ENCODE assay signal across 8 cellular contexts in the genomic region with DNA sequence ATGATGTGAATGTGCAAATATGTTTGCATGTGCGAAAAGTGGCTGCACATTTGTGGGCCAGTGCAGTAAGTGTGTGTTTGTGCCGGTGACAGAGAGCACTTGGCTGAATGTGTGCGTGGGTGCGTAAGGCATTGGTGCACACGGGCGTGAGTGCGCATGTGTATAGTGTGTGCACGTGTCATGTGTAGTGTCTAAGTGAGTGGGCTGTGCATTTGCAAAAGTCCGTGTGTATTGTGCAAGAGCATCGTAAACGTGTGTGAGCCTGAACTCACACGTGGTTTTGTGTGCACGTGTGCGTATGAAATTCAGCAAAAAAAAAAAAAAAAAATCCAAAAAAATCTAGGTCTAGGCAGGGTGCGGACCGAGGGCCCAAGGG. TPM values are rescaled to one million over a fixed set of nuclear protein-coding genes. Genes with fewer than 3 reads are reported as not detected.
DNase-seq lines count a peak whose midpoint lies in the region; ATAC-seq and TF ChIP-seq lines count a peak whose summit lies in the region.

No MANE protein-coding gene starts in this region.

- peak; percentile 42 for DNase-seq in activated CD4-positive, alpha-beta T cell treated with anti-CD3 and anti-CD28 coated beads for 36 hours
- no peak for DNase-seq in activated CD4-positive, alpha-beta T cell treated with anti-CD3 and anti-CD28 coated beads, Interleukin-2, amount 50 U/mL, for 4 hours
- no peak for DNase-seq in MM.1S
- peak; percentile 73 for DNase-seq in spleen
- DNase-seq in pons (ENCODE audit: low spot score) = no peak
- no peak for DNase-seq in AG20443 (ENCODE audit: low spot score)
- no peak for DNase-seq in GOT3 (lab: John Stamatoyannopoulos, UW)

- H3K4me3 Mint-ChIP-seq in activated CD4-positive, alpha-beta T cell treated with anti-CD3 and anti-CD28 coated beads for 36 hours = peak overlapping the region; percentile 50

- no peak for TF ChIP-seq CTCF in MM.1S (IDR thresholded peaks at IDR 0.05; ENCODE audit: low read length)
- TF ChIP-seq CTCF in spleen (IDR thresholded peaks at IDR 0.05 in 8 of 11, conservative IDR thresholded peaks at IDR 0.05 in 3 of 11) = no peak

- H3K36me3 Mint-ChIP-seq in activated CD4-positive, alpha-beta T cell treated with anti-CD3 and anti-CD28 coated beads for 36 hours (ENCODE audit: low read depth) = no peaks in the 10 kb centered on the region

- H3K27me3 ChIP-seq in MM.1S (replicated peaks; ENCODE audit: insufficient read depth, low read length) (peaks cover 34% of the 10 kb centered on the region), spleen (replicated peaks in 1 of 7) (peaks cover 0 to 85% (median 25%) of the 10 kb centered on the region in 7 donors)

- TF ChIP-seq POLR2A in spleen (IDR thresholded peaks at IDR 0.05) = no peak

- peak overlapping the region; percentile 66 for H3K4me2 ChIP-seq in MM.1S (ENCODE audit: low read depth, low read length)

- H3K9me3 ChIP-seq in MM.1S (replicated peaks; ENCODE audit: insufficient read depth, low read length) (no peaks in the 10 kb centered on the region), spleen (no peaks in the 10 kb centered on the region)

- H3K36me3 ChIP-seq in MM.1S (replicated peaks; ENCODE audit: insufficient read depth, low read length) (no peaks in the 10 kb centered on the region), spleen (no peaks in the 10 kb centered on the region)

- POLR2A ChIA-PET in activated CD4-positive, alpha-beta T cell treated with anti-CD3 and anti-CD28 coated beads for 36 hours (lab: Charles Lee) = interaction anchor here (0.6 to 0.7 kb wide), 2 partner anchors 108 to 699 kb away, joined by 3 to 8 read pairs; no protein-coding TSS in a partner anchor

- H3K27ac ChIP-seq in MM.1S (ENCODE audit: low read length) = no peak overlapping the region
- peak overlapping the region in 2 of 8 donors; percentile 7 to 33 for H3K27ac ChIP-seq in spleen

- 12 to 26% (median 19%) methylated on average over 16 of the region's 16 CpGs for WGBS in spleen, 5 donors

- no peaks in the 10 kb centered on the region for H4K20me1 ChIP-seq in MM.1S (ENCODE audit: insufficient read depth, low read length)

- H2AFZ ChIP-seq in MM.1S (ENCODE audit: low read length) = no peak overlapping the region

- peak overlapping the region; percentile 48 for H3K4me3 ChIP-seq in MM.1S (ENCODE audit: low read length)
- H3K4me3 ChIP-seq in spleen = peak overlapping the region in 7 of 8 donors; percentile 24 to 70 (median 45)

- no peaks in the 10 kb centered on the region for H3K9me3 Mint-ChIP-seq in activated CD4-positive, alpha-beta T cell treated with anti-CD3 and anti-CD28 coated beads for 36 hours (ENCODE audit: low read depth)

- ATAC-seq in activated CD4-positive, alpha-beta T cell treated with anti-CD3 and anti-CD28 coated beads for 36 hours = peak; percentile 48
- peak; percentile 66 for ATAC-seq in esophagus mucosa

- CTCF ChIA-PET in activated CD4-positive, alpha-beta T cell treated with anti-CD3 and anti-CD28 coated beads for 36 hours (lab: Charles Lee) = interaction anchor here (0.5 to 5.0 kb wide), 39 partner anchors 9 to 1031 kb away, joined by 3 to 166 read pairs (median 4); no protein-coding TSS in a partner anchor

- H3K27ac Mint-ChIP-seq in activated CD4-positive, alpha-beta T cell treated with anti-CD3 and anti-CD28 coated beads for 36 hours = no peak overlapping the region

- no peaks in the 10 kb centered on the region for H3K79me2 ChIP-seq in MM.1S (ENCODE audit: low read length)

- no peak overlapping the region for H3K9ac ChIP-seq in MM.1S (ENCODE audit: low read length)

- peaks cover 59% of the 10 kb centered on the region for H3K27me3 Mint-ChIP-seq in activated CD4-positive, alpha-beta T cell treated with anti-CD3 and anti-CD28 coated beads for 36 hours

- H3K4me1 ChIP-seq in MM.1S (ENCODE audit: low read length) (peaks cover 5% of the 10 kb centered on the region; the same call in 1 of the 2 replicates), spleen (peaks cover 0 to 57% (median 29%) of the 10 kb centered on the region in 6 donors)

- intact Hi-C loops in activated CD4-positive, alpha-beta T cell treated with anti-CD3 and anti-CD28 coated beads for 36 hours (cut with DNase I, micrococcal nuclease) = loop anchor here (1.0 to 10.0 kb wide), 6 partner anchors 27 to 1031 kb away; no protein-coding TSS in a partner anchor
- intact Hi-C loops in spleen (cut with DNase I; ENCODE audit: low total_unique reads) = loop anchor here (5.0 kb wide), 3 partner anchors 409 to 1029 kb away; no protein-coding TSS in a partner anchor

- no peaks in the 10 kb centered on the region for H3F3A ChIP-seq in MM.1S (ENCODE audit: insufficient read depth, low read length)

- peaks cover 24% of the 10 kb centered on the region for H3K4me1 Mint-ChIP-seq in activated CD4-positive, alpha-beta T cell treated with anti-CD3 and anti-CD28 coated beads for 36 hours

- H3K9me2 ChIP-seq in MM.1S (replicated peaks; ENCODE audit: insufficient read depth, low read length) = no peaks in the 10 kb centered on the region

RNA-seq across cellular contexts. Expression of a gene that starts 6.5 kb away (rescaled TPM):
- under 1 TPM in 1 of 2 experiments, not detected in 1; 0.12 TPM for total RNA-seq in activated CD4-positive, alpha-beta T cell treated with anti-CD3 and anti-CD28 coated beads for 36 hours
- total RNA-seq in esophagus mucosa = 2.3 TPM
- total RNA-seq in spleen = 10 to 100 TPM; 19.6 to 56.2 (median 34.8) TPM
- polyA plus RNA-seq in spleen = 1 to 10 TPM; 6.8 to 8.8 (median 7.9) TPM

Comparison
In these comparisons a context has a peak if more than half of its experiments do, and no peak if none do; other contexts are left out.
1. DNase-seq: peak in activated CD4-positive, alpha-beta T cell treated with anti-CD3 and anti-CD28 coated beads for 36 hours (single experiment) and spleen (single experiment); none in activated CD4-positive, alpha-beta T cell treated with anti-CD3 and anti-CD28 coated beads, Interleukin-2, amount 50 U/mL, for 4 hours (0 of 2), MM.1S (single experiment), pons (single experiment), AG20443 (single experiment) and GOT3 (single experiment).